20 cellular contexts compared by ENCODE assay signal in the genomic region with DNA sequence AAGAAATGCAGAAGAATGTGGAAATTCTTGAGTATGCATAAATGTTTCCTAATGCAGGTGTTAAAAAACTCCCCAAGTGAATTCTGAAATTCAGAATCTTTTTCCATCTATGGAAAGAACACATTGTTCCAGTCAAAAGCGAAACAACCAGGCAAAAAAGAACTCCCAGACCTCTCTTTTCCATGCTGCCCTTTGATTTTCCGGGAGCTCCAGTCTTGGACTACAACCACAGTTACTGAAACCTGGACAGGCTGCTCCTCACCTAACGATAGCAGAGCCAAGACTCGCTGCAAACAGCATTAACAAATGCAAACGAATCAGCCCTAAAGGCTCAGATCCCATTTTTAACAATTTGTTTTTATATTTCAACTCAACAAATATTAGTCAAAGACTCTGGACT.
DNase-seq lines count a peak whose midpoint lies in the region; ATAC-seq, FAIRE-seq and TF ChIP-seq lines count a peak whose summit lies in the region.
"Had no signal": no experiment of that assay in that cellular context is flagged by ENCODE, and none has a peak within 500 bp of the region (broad histone marks: within the 10 kb centered on the region; RNA-seq: fewer than 3 reads in every experiment).

No MANE protein-coding gene starts in this region.

- no peak overlapping the region for H3K4me3 ChIP-seq in K562
- H3K4me3 ChIP-seq in prostate gland, result no peak overlapping the region

- TF ChIP-seq EP300 in K562 (IDR thresholded peaks at IDR 0.05; ENCODE audit: low read length), result no peak

- H3K9ac ChIP-seq in K562 (ENCODE audit: insufficient read depth in 1 of 2, low read depth in 2 of 2, low read length in 2 of 2), result no peak overlapping the region

- H3K27ac Mint-ChIP-seq in stimulated activated naive B cell treated with anti-CD40 and anti-IgM and Interleukin-4, amounts not matched to agents 10 μg/mL and 1 μg/mL and 100 μg/mL, for 72 hours, result no peak overlapping the region
- H3K27ac Mint-ChIP-seq: B cell; CD4-positive, CD25-positive, alpha-beta regulatory T cell; H9 had no signal

- ATAC-seq in K562, result no peak
- ATAC-seq in stimulated activated naive B cell treated with anti-CD40 and anti-IgM and Interleukin-4, amounts not matched to agents 10 μg/mL and 1 μg/mL and 100 μg/mL, for 72 hours (replicated peaks), result no peak
- ATAC-seq: SK-N-SH treated with all-trans-retinoic acid at 6 μM for 48 hours had no signal

- H3K9me3 ChIP-seq in K562 (replicated peaks; ENCODE audit: control insufficient read depth, insufficient read depth, low read depth, low read length), result no peaks in the 10 kb centered on the region
- H3K9me3 ChIP-seq in prostate gland, result no peaks in the 10 kb centered on the region
- H3K9me3 ChIP-seq: Caco-2 had no signal

- no peaks in the 10 kb centered on the region for H3K4me1 Mint-ChIP-seq in stimulated activated naive B cell treated with anti-CD40 and anti-IgM and Interleukin-4, amounts not matched to agents 10 μg/mL and 1 μg/mL and 100 μg/mL, for 72 hours
- H3K4me1 Mint-ChIP-seq: B cell; CD4-positive, CD25-positive, alpha-beta regulatory T cell had no signal

- no peak for FAIRE-seq in K562 (lab: Jason Lieb, UNC)

- peaks cover 0 to 3% of the 10 kb centered on the region in 2 donors for H3K27me3 Mint-ChIP-seq in stimulated activated naive B cell treated with anti-CD40 and anti-IgM and Interleukin-4, amounts not matched to agents 10 μg/mL and 1 μg/mL and 100 μg/mL, for 72 hours

- no peaks in the 10 kb centered on the region for H3K9me1 ChIP-seq in K562 (ENCODE audit: control insufficient read depth, insufficient read depth, low read length)

- H3K36me3 ChIP-seq in K562 (ENCODE audit: control insufficient read depth, insufficient read depth, low read length) (no peaks in the 10 kb centered on the region), prostate gland (no peaks in the 10 kb centered on the region)

- 26% methylated on average over 5 of the region's 5 CpGs for WGBS in K562 (ENCODE audit: insufficient coverage, low coverage, missing lambda C conversion rate)
- 13% methylated on average over 5 of the region's 5 CpGs for WGBS in prostate gland

- BruUV-seq in K562 (replicated peaks; lab: Mats Ljungman, UMichigan), result no TSS peak

- H3K27me3 ChIP-seq in K562 (ENCODE audit: control insufficient read depth in 2 of 2, insufficient read depth in 2 of 2, low read length in 2 of 2) (no peaks in the 10 kb centered on the region), prostate gland (replicated peaks; ENCODE audit: insufficient read depth) (no peaks in the 10 kb centered on the region)

- TF ChIP-seq RAD21 in K562 (CRISPR knock-in tag; conservative IDR thresholded peaks at IDR 0.05 in 1 of 2, IDR thresholded peaks at IDR 0.05 in 1 of 2), result no peak

- H3K4me3 Mint-ChIP-seq in stimulated activated naive B cell treated with anti-CD40 and anti-IgM and Interleukin-4, amounts not matched to agents 10 μg/mL and 1 μg/mL and 100 μg/mL, for 72 hours, result no peak overlapping the region
- H3K4me3 Mint-ChIP-seq: B cell; CD4-positive, CD25-positive, alpha-beta regulatory T cell; H9 had no signal

- DNase-seq in DMS153 (lab: John Stamatoyannopoulos, UW) (peak; percentile 11), DMS153 treated with DMSO at 0.1 percent for 48 hours (lab: John Stamatoyannopoulos, UW; ENCODE audit: unreplicated experiment) (no peak), NCI-H1092 treated with DMSO at 0.1 percent for 48 hours (lab: John Stamatoyannopoulos, UW) (peak; percentile 76), K562 (ENCODE audit: extremely low read depth in 1 of 4, low spot score in 3 of 4) (no peak), prostate gland (ENCODE audit: low spot score) (peak; percentile 19), cerebellum (ENCODE audit: low spot score) (no peak), NCI-H2227 treated with DMSO at 0.1 percent for 48 hours (lab: John Stamatoyannopoulos, UW) (no peak)
- DNase-seq in stimulated activated naive B cell treated with anti-CD40 and anti-IgM and Interleukin-4, amounts not matched to agents 10 μg/mL and 1 μg/mL and 100 μg/mL, for 72 hours, result no peak
- DNase-seq: Caco-2; CD4-positive, CD25-positive, alpha-beta regulatory T cell; H9; Karpas-422; MM.1S; NCI-H1436; NCI-H510A treated with DMSO at 0.1 percent for 48 hours; NK-92 treated with Interleukin-12 subunit alpha and Interleukin-12 subunit beta, amount 100 ng/mL, for 24 hours; OCI-M1 had no signal

- peaks cover 0 to 2% of the 10 kb centered on the region in 2 donors for H3K36me3 Mint-ChIP-seq in stimulated activated naive B cell treated with anti-CD40 and anti-IgM and Interleukin-4, amounts not matched to agents 10 μg/mL and 1 μg/mL and 100 μg/mL, for 72 hours
- H3K36me3 Mint-ChIP-seq: CD4-positive, CD25-positive, alpha-beta regulatory T cell had no signal

- H4K20me1 ChIP-seq in K562 (replicated peaks; ENCODE audit: control insufficient read depth, insufficient read depth, low read length), result no peaks in the 10 kb centered on the region

- POLR2A ChIA-PET in K562 (lab: Yijun Ruan, JAX), result interaction anchor here (0.6 kb wide), 1 partner anchor 236 kb away, joined by 3 read pairs; no protein-coding TSS in a partner anchor

- CTCF ChIA-PET in K562 (lab: Yijun Ruan, JAX; ENCODE audit: low intra/inter-chr PET ratio), result no interaction called here

- H3K79me2 ChIP-seq in K562 (ENCODE audit: control insufficient read depth, insufficient read depth, low read length), result no peaks in the 10 kb centered on the region

- H2AFZ ChIP-seq in K562 (ENCODE audit: low read depth, low read length), result peak overlapping the region; percentile 55; the same call in 1 of the 2 replicates

- in situ Hi-C loops in K562 (cut with MboI), result no loop called here

- no peak overlapping the region for H3K27ac ChIP-seq in K562 (ENCODE audit: extremely low read depth, low read depth, low read length)
- no peak overlapping the region for H3K27ac ChIP-seq in prostate gland
- H3K27ac ChIP-seq: 22Rv1 had no signal

- H3K9me3 Mint-ChIP-seq in stimulated activated naive B cell treated with anti-CD40 and anti-IgM and Interleukin-4, amounts not matched to agents 10 μg/mL and 1 μg/mL and 100 μg/mL, for 72 hours, result peaks cover 6 to 7% of the 10 kb centered on the region in 2 donors
- H3K9me3 Mint-ChIP-seq: H9 had no signal

- peaks cover 9 to 15% of the 10 kb centered on the region in 2 experiments for H3K4me1 ChIP-seq in K562 (replicated peaks in 1 of 2; ENCODE audit: control insufficient read depth in 2 of 2, insufficient read depth in 2 of 2, low read length in 2 of 2)
- H3K4me1 ChIP-seq in prostate gland (replicated peaks), result no peaks in the 10 kb centered on the region
- H3K4me1 ChIP-seq: Caco-2 had no signal

- no peak overlapping the region for H3K4me2 ChIP-seq in K562 (ENCODE audit: insufficient read depth, low read length)

- TF ChIP-seq CTCF in K562 (IDR thresholded peaks at IDR 0.05 in 2 of 3, conservative IDR thresholded peaks at IDR 0.05 in 1 of 3; ENCODE audit: insufficient read depth in 2 of 3, low read depth in 1 of 3, low read length in 3 of 3) (no peak), prostate gland (IDR thresholded peaks at IDR 0.05) (no peak)

- TF ChIP-seq POLR2A in K562 (conservative IDR thresholded peaks at IDR 0.05) (no peak), prostate gland (IDR thresholded peaks at IDR 0.05) (no peak)

- intact Hi-C loops in K562 (cut with micrococcal nuclease), result no loop called here
- intact Hi-C loops in prostate gland (cut with DNase I), result no loop called here

TF ChIP-seq in K562, 482 proteins besides CTCF, POLR2A, EP300 and RAD21:
- TF ChIP-seq SAFB (IDR thresholded peaks at IDR 0.05; ENCODE audit: borderline replicate concordance, low read depth, low read length) (no peak), L3MBTL2 (IDR thresholded peaks at IDR 0.05) (no peak), KAT2B (IDR thresholded peaks at IDR 0.05; ENCODE audit: low read depth, low read length) (no peak), BMI1 (IDR thresholded peaks at IDR 0.05; ENCODE audit: low read length) (no peak)

Comparison
In these comparisons a context has a peak if more than half of its experiments do, and no peak if none do; other contexts are left out.
1. DNase-seq: peak in DMS153 (single experiment), NCI-H1092 treated with DMSO at 0.1 percent for 48 hours (single experiment) and prostate gland (single experiment); none in DMS153 treated with DMSO at 0.1 percent for 48 hours (single experiment), K562 (0 of 4), cerebellum (single experiment), NCI-H2227 treated with DMSO at 0.1 percent for 48 hours (single experiment) and stimulated activated naive B cell treated with anti-CD40 and anti-IgM and Interleukin-4, amounts not matched to agents 10 μg/mL and 1 μg/mL and 100 μg/mL, for 72 hours (single experiment).